ENCODE assay signal across 1 cellular context in genomic region chr15:28831897-28832587, GRCh38.
A peak's percentile ranks its signal among the peaks of the same experiment; 100 is the strongest.
TF ChIP-seq lines count a peak whose summit lies in the region.
"Not testable (repeated sequence)": the region's sequence is repeated elsewhere in the genome, so short reads cannot be mapped to it uniquely, and the experiment has no call there.

No MANE protein-coding gene starts in this region.

TF ChIP-seq in K562, 482 proteins besides CTCF, POLR2A, EP300 and RAD21 (continued from another document and continues in another):
- TF ChIP-seq MLLT1 (IDR thresholded peaks at IDR 0.05) (peak in 1 of 2 experiments; percentile 80; a peak in 2 of 4 replicates), ETV1 (tag; conservative IDR thresholded peaks at IDR 0.05; ENCODE audit: low read depth) (peak; percentile 28; the same call in 1 of the 2 replicates), GATA2 (CRISPR knock-in tag; IDR thresholded peaks at IDR 0.05) (0 out of 2 replicates have a peak, but pooled peaks have one; percentile 28), SIN3B (IDR thresholded peaks at IDR 0.05; ENCODE audit: low read depth) (peak; percentile 50; the same call in 1 of the 2 replicates), ASH1L (IDR thresholded peaks at IDR 0.05; ENCODE audit: borderline replicate concordance, low read depth, partially characterized antibody) (peak; percentile 73), MYBL2 (IDR thresholded peaks at IDR 0.05; ENCODE audit: low read depth) (0 out of 2 replicates have a peak, but pooled peaks have one; percentile 24), CTBP1 (IDR thresholded peaks at IDR 0.05; ENCODE audit: borderline replicate concordance) (peak; percentile 93), RB1 (IDR thresholded peaks at IDR 0.05; ENCODE audit: low read depth) (0 out of 2 replicates have a peak, but pooled peaks have one; percentile 29), NFRKB (IDR thresholded peaks at IDR 0.05; ENCODE audit: low read depth) (0 out of 2 replicates have a peak, but pooled peaks have one; percentile 36), GMEB1 (CRISPR knock-in tag; IDR thresholded peaks at IDR 0.05) (peak; percentile 76), EP400 (IDR thresholded peaks at IDR 0.05) (peak; percentile 45; the same call in 1 of the 2 replicates), ATF3 (IDR thresholded peaks at IDR 0.05) (peak; percentile 25; the same call in 1 of the 2 replicates), UBTF (IDR thresholded peaks at IDR 0.05; ENCODE audit: borderline replicate concordance in 1 of 2, low read depth in 2 of 2, low read length in 2 of 2) (0 out of 4 replicates have a peak, but pooled peaks of 1 of the 2 experiments have one; percentile 24), ESRRA (IDR thresholded peaks at IDR 0.05; ENCODE audit: borderline replicate concordance, low read depth) (peak; percentile 93; the same call in 1 of the 2 replicates), ZBTB40 (IDR thresholded peaks at IDR 0.05) (peak; percentile 76), ZNF511 (CRISPR knock-in tag; IDR thresholded peaks at IDR 0.05) (peak; percentile 70; the same call in 1 of the 2 replicates), KDM1A (IDR thresholded peaks at IDR 0.05) (0 out of 4 replicates have a peak, but pooled peaks of 1 of the 2 experiments have one; percentile 22), ZNF12 (CRISPR knock-in tag; IDR thresholded peaks at IDR 0.05) (peak; percentile 69; the same call in 1 of the 2 replicates), E2F6 (IDR thresholded peaks at IDR 0.05; ENCODE audit: borderline replicate concordance in 1 of 2, extremely low read depth in 1 of 2, insufficient read depth in 1 of 2, insufficient read length in 1 of 2, low read depth in 1 of 2, low read length in 1 of 2, poor library complexity in 1 of 2, severe bottlenecking in 1 of 2) (peak; percentile 89 to 93), ATF6 (CRISPR knock-in tag; IDR thresholded peaks at IDR 0.05) (peak; percentile 92; the same call in 1 of the 2 replicates), SRF (CRISPR knock-in tag; IDR thresholded peaks at IDR 0.05) (0 out of 4 replicates have a peak, but pooled peaks of 1 of the 2 experiments have one; percentile 22), E2F3 (CRISPR knock-in tag; IDR thresholded peaks at IDR 0.05) (peak; percentile 70; the same call in 1 of the 2 replicates), CEBPB (tag; IDR thresholded peaks at IDR 0.05) (0 out of 2 replicates have a peak, but pooled peaks have one; percentile 15), GABPA (tag; conservative IDR thresholded peaks at IDR 0.05; ENCODE audit: low read depth) (peak; percentile 78), SAP30 (IDR thresholded peaks at IDR 0.05; ENCODE audit: borderline replicate concordance, insufficient read depth, low read depth, low read length, poor library complexity, severe bottlenecking) (peak; percentile 25), MEIS2 (IDR thresholded peaks at IDR 0.05; ENCODE audit: partially characterized antibody) (peak; percentile 37), ATF7 (IDR thresholded peaks at IDR 0.05) (peak; percentile 77), CHD1 (IDR thresholded peaks at IDR 0.05; ENCODE audit: low read length) (peak; percentile 31), PHF20 (IDR thresholded peaks at IDR 0.05; ENCODE audit: partially characterized antibody) (peak; percentile 50), TEAD1 (CRISPR knock-in tag; IDR thresholded peaks at IDR 0.05) (peak in 1 of 2 experiments; percentile 67; a peak in 1 of 4 replicates), RBFOX2 (IDR thresholded peaks at IDR 0.05; ENCODE audit: low read depth, low read length) (peak; percentile 73), HNRNPLL (IDR thresholded peaks at IDR 0.05; ENCODE audit: low read depth, low read length, poor library complexity, severe bottlenecking) (peak; percentile 23), ATF1 (tag; IDR thresholded peaks at IDR 0.05) (peak; percentile 70), MBD2 (IDR thresholded peaks at IDR 0.05; ENCODE audit: borderline replicate concordance, low read depth) (peak; percentile 46; the same call in 1 of the 2 replicates), NR2C2 (tag; IDR thresholded peaks at IDR 0.05) (peak; percentile 51), NRF1 (conservative IDR thresholded peaks at IDR 0.05 in 1 of 2, IDR thresholded peaks at IDR 0.05 in 1 of 2) (peak; percentile 81 to 84), ETV5 (CRISPR knock-in tag; IDR thresholded peaks at IDR 0.05; ENCODE audit: low read depth) (peak; percentile 34; the same call in 1 of the 2 replicates), NR1H2 (CRISPR knock-in tag; IDR thresholded peaks at IDR 0.05) (peak; percentile 70; the same call in 1 of the 2 replicates), HDAC2 (IDR thresholded peaks at IDR 0.05) (0 out of 2 replicates have a peak, but pooled peaks have one; percentile 15)
- not testable (repeated sequence) for TF ChIP-seq MYBL2 (CRISPR knock-in tag; IDR thresholded peaks at IDR 0.05; ENCODE audit: borderline replicate concordance); ATF3 (CRISPR knock-in tag; conservative IDR thresholded peaks at IDR 0.05); ZBTB40 (CRISPR knock-in tag; IDR thresholded peaks at IDR 0.05); ATF1 (CRISPR knock-in tag; IDR thresholded peaks at IDR 0.05); NR2C2 (CRISPR knock-in tag; IDR thresholded peaks at IDR 0.05)
